22 cellular contexts compared by ENCODE assay signal in the genomic region with DNA sequence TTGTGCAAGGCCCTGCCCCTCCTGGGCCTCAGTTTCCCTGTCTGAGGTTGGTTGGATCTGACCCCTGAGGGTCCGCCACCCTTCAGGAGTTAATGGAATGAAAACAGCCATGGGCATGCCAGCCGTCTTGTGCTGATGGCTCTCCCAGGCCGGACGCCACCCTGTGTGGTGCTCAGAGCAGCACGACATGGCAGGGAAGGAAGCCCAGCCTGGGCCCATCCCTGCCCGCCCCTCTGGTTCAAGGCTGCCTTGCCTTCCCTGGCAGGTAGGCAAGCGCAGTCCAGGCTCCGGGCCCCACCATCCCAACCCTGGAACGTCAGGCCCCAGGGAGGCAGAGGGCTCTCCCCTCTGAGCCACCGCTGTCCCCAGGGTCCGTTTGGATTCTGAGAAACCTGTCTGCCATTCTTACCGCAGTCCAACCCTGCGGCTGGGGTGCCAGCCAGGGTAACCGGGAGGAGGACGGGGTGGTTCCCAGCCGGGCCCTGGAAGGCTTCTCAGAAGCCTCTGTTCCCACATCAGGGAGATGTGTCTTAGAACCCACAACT.
"Had no signal": no experiment of that assay in that cellular context is flagged by ENCODE, and none has a peak within 500 bp of the region (broad histone marks: within the 10 kb centered on the region; RNA-seq: fewer than 3 reads in every experiment).

No MANE protein-coding gene starts in this region.

- H3K4me1 Mint-ChIP-seq: activated CD4-positive, alpha-beta T cell treated with anti-CD3 and anti-CD28 coated beads for 36 hours had no signal

- ATAC-seq: activated CD4-positive, alpha-beta T cell treated with anti-CD3 and anti-CD28 coated beads for 36 hours; activated CD8-positive, alpha-beta T cell treated with anti-CD3 and anti-CD28 coated beads, Interleukin-2, amount 10 ng/mL, durations not matched to agents 7 days and 5 days; Right ventricle myocardium inferior had no signal

- H3K4me3 Mint-ChIP-seq: activated CD4-positive, alpha-beta T cell treated with anti-CD3 and anti-CD28 coated beads for 36 hours; activated CD8-positive, alpha-beta T cell treated with anti-CD3 and anti-CD28 coated beads, Interleukin-2, amount 10 ng/mL, durations not matched to agents 7 days and 5 days; activated naive CD8-positive, alpha-beta T cell treated with anti-CD3 and anti-CD28 coated beads, Interleukin-2, amount 10 ng/mL, durations not matched to agents 7 days and 5 days; central memory CD8-positive, alpha-beta T cell had no signal

- H3K4me3 ChIP-seq: SK-N-MC had no signal

- DNase-seq: activated CD4-positive, alpha-beta T cell treated with anti-CD3 and anti-CD28 coated beads for 36 hours; activated CD4-positive, alpha-beta T cell treated with anti-CD3 and anti-CD28 coated beads, Interleukin-2, amount 50 U/mL, for 1 hour; activated CD8-positive, alpha-beta memory T cell treated with anti-CD3 and anti-CD28 coated beads, Interleukin-2, amount 50 U/mL, for 48 hours; activated CD8-positive, alpha-beta T cell treated with anti-CD3 and anti-CD28 coated beads, Interleukin-2, amount 10 ng/mL, durations not matched to agents 7 days and 5 days; activated naive CD4-positive, alpha-beta T cell treated with anti-CD3 and anti-CD28 coated beads, Interleukin-2, amount 50 U/mL, for 16 hours; activated naive CD8-positive, alpha-beta T cell treated with anti-CD3 and anti-CD28 coated beads, Interleukin-2, amount 10 ng/mL, durations not matched to agents 7 days and 5 days; activated T-cell treated with anti-CD3 and anti-CD28 coated beads, Interleukin-2, amount 50 U/mL, for 1 hour; aorta; Karpas-422; NCI-H1048; NCI-H146; NCI-H1930; NCI-H2107; NCI-H2171 treated with DMSO at 0.1 percent for 48 hours; NCI-H226; NCI-H526 treated with DMSO at 0.1 percent for 48 hours; NCI-H82; T-helper 1 cell; WERI-Rb-1 had no signal

- H3K36me3 ChIP-seq: WERI-Rb-1 had no signal

- H3K27me3 Mint-ChIP-seq: activated CD4-positive, alpha-beta T cell treated with anti-CD3 and anti-CD28 coated beads for 36 hours; central memory CD8-positive, alpha-beta T cell had no signal

- H3K27ac ChIP-seq: SK-N-MC had no signal

- H3K27ac Mint-ChIP-seq: activated CD4-positive, alpha-beta T cell treated with anti-CD3 and anti-CD28 coated beads for 36 hours; activated CD8-positive, alpha-beta T cell treated with anti-CD3 and anti-CD28 coated beads, Interleukin-2, amount 10 ng/mL, durations not matched to agents 7 days and 5 days; activated naive CD8-positive, alpha-beta T cell treated with anti-CD3 and anti-CD28 coated beads, Interleukin-2, amount 10 ng/mL, durations not matched to agents 7 days and 5 days had no signal
